8 cellular contexts compared by ENCODE assay signal in the genomic region with DNA sequence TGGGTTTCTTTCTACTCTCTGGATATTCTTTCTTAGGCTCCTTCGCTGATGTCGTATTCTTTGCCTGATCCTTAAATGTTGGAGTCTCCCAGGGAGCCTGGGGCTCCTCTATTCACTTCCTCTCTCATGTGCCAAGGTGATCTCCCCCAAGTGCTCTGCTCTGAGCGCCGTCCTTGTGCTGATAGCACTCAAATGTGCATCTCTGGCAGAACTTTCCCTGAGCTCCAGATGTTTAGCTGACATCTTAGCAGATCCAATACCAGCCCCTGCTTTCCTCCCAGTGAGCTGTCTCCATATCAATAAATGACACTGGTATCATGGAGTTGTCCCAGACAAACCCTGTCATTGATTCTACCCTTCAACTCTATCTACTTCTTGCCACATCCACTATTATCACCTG.
"Had no signal": no experiment of that assay in that cellular context is flagged by ENCODE, and none has a peak within 500 bp of the region (broad histone marks: within the 10 kb centered on the region; RNA-seq: fewer than 3 reads in every experiment).

No MANE protein-coding gene starts in this region.

- H3K4me1 ChIP-seq: HAP-1 had no signal

- H3K9ac ChIP-seq: GM23248 had no signal

- H3K27ac ChIP-seq: GM23248 had no signal

- H3K36me3 ChIP-seq: HAP-1 had no signal

- FAIRE-seq: H54 had no signal

- DNase-seq: GM23248, GOT3, H9, HCEC 1CT, HFFc6 had no signal

- H3K4me3 ChIP-seq: GM23248, GM23338, HAP-1 had no signal

- H3K4me2 ChIP-seq: GM23338 had no signal

- H3K9me3 ChIP-seq: HAP-1 had no signal

- H2AFZ ChIP-seq: GM23248, GM23338 had no signal
